ENCODE assay signal across 28 cellular contexts in the genomic region with DNA sequence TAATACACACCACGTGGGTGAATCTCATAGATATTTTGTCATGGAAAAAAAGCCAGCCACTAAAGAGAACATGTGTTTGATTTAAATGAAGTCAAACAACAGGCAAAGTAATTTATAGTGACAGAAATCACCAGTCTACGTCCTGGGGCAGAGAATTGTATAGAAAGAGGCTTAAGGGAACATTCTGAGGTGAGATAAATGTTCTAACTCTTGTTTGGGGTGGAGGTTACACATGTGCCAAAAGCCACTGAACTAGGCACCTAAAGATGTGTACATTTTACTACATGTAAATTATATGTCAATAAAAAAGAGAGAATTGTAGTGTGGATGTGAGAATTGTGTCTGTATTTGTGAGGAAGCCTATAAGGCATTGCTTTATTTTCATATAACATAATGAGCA.
"Had no signal": no experiment of that assay in that cellular context is flagged by ENCODE, and none has a peak within 500 bp of the region (broad histone marks: within the 10 kb centered on the region; RNA-seq: fewer than 3 reads in every experiment).

No MANE protein-coding gene starts in this region.

- H3K27me3 ChIP-seq: colonic mucosa, dorsolateral prefrontal cortex, esophagus muscularis mucosa, esophagus squamous epithelium, foreskin keratinocyte, gastrocnemius medialis, gastroesophageal sphincter, heart left ventricle, heart right ventricle had no signal

- H3K4me1 Mint-ChIP-seq: endodermal cell had no signal

- H3K4me3 Mint-ChIP-seq: dendritic cell treated with granulocyte-macrophage colony-stimulating factor and Interleukin-4, amounts not matched to agents 40 ng/mL and 50 ng/mL, for 4 days; effector memory CD8-positive, alpha-beta T cell; endodermal cell had no signal

- H3K27ac ChIP-seq: colonic mucosa, coronary artery, dorsolateral prefrontal cortex, epithelial cell of prostate, esophagus muscularis mucosa, esophagus squamous epithelium, foreskin keratinocyte, gastrocnemius medialis, gastroesophageal sphincter, heart left ventricle, heart right ventricle had no signal

- H3K27ac Mint-ChIP-seq: dendritic cell treated with granulocyte-macrophage colony-stimulating factor and Interleukin-4, amounts not matched to agents 40 ng/mL and 50 ng/mL, for 4 days; effector memory CD8-positive, alpha-beta T cell; endodermal cell had no signal

- H3K27me3 Mint-ChIP-seq: dendritic cell treated with granulocyte-macrophage colony-stimulating factor and Interleukin-4, amounts not matched to agents 40 ng/mL and 50 ng/mL, for 4 days had no signal

- DNase-seq: colonic mucosa; cortex of kidney; dermis blood vessel endothelial cell; dorsolateral prefrontal cortex; effector CD4-positive, alpha-beta T cell; effector CD8-positive, alpha-beta T cell; effector memory CD4-positive, alpha-beta T cell; effector memory CD8-positive, alpha-beta T cell; endodermal cell; erythroblast; esophagus squamous epithelium; foreskin fibroblast; foreskin melanocyte; gastrocnemius medialis; glutamatergic neuron; head of caudate nucleus; heart left ventricle; heart right ventricle had no signal

- H3K4me3 ChIP-seq: colonic mucosa, coronary artery, dorsolateral prefrontal cortex, esophagus muscularis mucosa, esophagus squamous epithelium, gastrocnemius medialis, gastroesophageal sphincter, heart left ventricle, heart right ventricle had no signal

- H3K9me3 Mint-ChIP-seq: dendritic cell treated with granulocyte-macrophage colony-stimulating factor and Interleukin-4, amounts not matched to agents 40 ng/mL and 50 ng/mL, for 4 days; effector memory CD8-positive, alpha-beta T cell; endodermal cell had no signal

- FAIRE-seq: colon, endometrium, endothelial cell of umbilical vein, frontal cortex had no signal

- H3K4me1 ChIP-seq: colonic mucosa, esophagus muscularis mucosa, esophagus squamous epithelium, foreskin keratinocyte, gastrocnemius medialis, gastroesophageal sphincter, heart left ventricle, heart right ventricle had no signal

- H3K36me3 ChIP-seq: colonic mucosa, esophagus muscularis mucosa, esophagus squamous epithelium, gastrocnemius medialis, gastroesophageal sphincter, heart left ventricle, heart right ventricle had no signal

- H3K9me3 ChIP-seq: colonic mucosa, esophagus muscularis mucosa, esophagus squamous epithelium, gastrocnemius medialis, gastroesophageal sphincter, heart left ventricle, heart right ventricle had no signal
